In genomic region chr19:55454787-55455243, GRCh38 we compare ENCODE assay signal across 9 cellular contexts. TPM values are rescaled to one million over a fixed set of nuclear protein-coding genes. Genes with fewer than 3 reads are reported as not detected.
A peak's percentile ranks its signal among the peaks of the same experiment; 100 is the strongest.
DNase-seq lines count a peak whose midpoint lies in the region; ATAC-seq and TF ChIP-seq lines count a peak whose summit lies in the region.
"Had no signal": no experiment of that assay in that cellular context is flagged by ENCODE, and none has a peak within 500 bp of the region (broad histone marks: within the 10 kb centered on the region; RNA-seq: fewer than 3 reads in every experiment).

No MANE protein-coding gene starts in this region.

- H3K9me2 ChIP-seq in GM23248 (ENCODE audit: insufficient read depth): no peaks in the 10 kb centered on the region

- H3K4me3 ChIP-seq in GM23248 (no peak overlapping the region), adrenal gland (no peak overlapping the region)
- H3K4me3 ChIP-seq: thoracic aorta had no signal

- peak; percentile 44 for ATAC-seq in stimulated activated naive CD8-positive, alpha-beta T cell treated with anti-CD3 and anti-CD28 coated beads, Interleukin-15, Interleukin-2, amounts not matched to agents 100 U/mL and 50 U/mL, for 24 hours
- ATAC-seq in HG02763 (IDR thresholded peaks at IDR 0.05; ENCODE audit: unreplicated experiment) (no peak), HG02759 (IDR thresholded peaks at IDR 0.05; ENCODE audit: unreplicated experiment) (no peak)

- DNase-seq in AG08396 (ENCODE audit: low spot score) (peak; percentile 80), GM23248 (peak; percentile 70), RKO (ENCODE audit: low spot score) (peak; percentile 57), adrenal gland (peak in 2 of 7 donors; percentile 38 to 66), inferior parietal cortex (ENCODE audit: extremely low spot score) (peak; percentile 65)
- peak; percentile 64 for DNase-seq in stimulated activated naive CD8-positive, alpha-beta T cell treated with anti-CD3 and anti-CD28 coated beads, Interleukin-15, Interleukin-2, amounts not matched to agents 100 U/mL and 50 U/mL, for 24 hours

- H3K9me3 ChIP-seq in GM23248 (ENCODE audit: low read depth) (no peaks in the 10 kb centered on the region), adrenal gland (replicated peaks in 1 of 3) (no peaks in the 10 kb centered on the region)
- H3K9me3 ChIP-seq: thoracic aorta had no signal

- no peaks in the 10 kb centered on the region for H3K36me3 ChIP-seq in GM23248 (ENCODE audit: low read depth)
- no peaks in the 10 kb centered on the region for H3K36me3 ChIP-seq in adrenal gland (replicated peaks in 1 of 2)
- H3K36me3 ChIP-seq: thoracic aorta had no signal

- no peaks in the 10 kb centered on the region for H3K79me2 ChIP-seq in GM23248 (ENCODE audit: insufficient read depth)

- no peak overlapping the region for H2AFZ ChIP-seq in GM23248

- in situ Hi-C loops in GM23248 (cut with MboI): no loop called here

- no peak overlapping the region for H3K4me2 ChIP-seq in GM23248 (ENCODE audit: unreplicated experiment)

- WGBS in GM23248 (ENCODE audit: low coverage in 1 of 2, low lambda C conversion rate in 2 of 2, missing lambda C conversion rate in 2 of 2), 2 experiments: 53 to 72% methylated on average over 6 to 14 of the region's 14 CpGs
- 77 to 82% (median 79%) methylated on average over 10 to 14 of the region's 14 CpGs for WGBS in adrenal gland, 4 donors

- peak; percentile 24 to 57 (median 40) for TF ChIP-seq CTCF in adrenal gland (IDR thresholded peaks at IDR 0.05)

- peaks cover 2% of the 10 kb centered on the region; the same call in 1 of the 2 replicates for H3F3A ChIP-seq in GM23248 (ENCODE audit: insufficient read depth)

- no peak for TF ChIP-seq POLR2A in adrenal gland (IDR thresholded peaks at IDR 0.05)

- peaks cover 17% of the 10 kb centered on the region for H3K27me3 ChIP-seq in GM23248 (replicated peaks; ENCODE audit: insufficient read depth)
- H3K27me3 ChIP-seq in adrenal gland: peaks cover 15% of the 10 kb centered on the region

- intact Hi-C loops in adrenal gland (cut with DNase I): no loop called here

- no peak overlapping the region for H3K9ac ChIP-seq in GM23248

- no peaks in the 10 kb centered on the region; the same call in 1 of the 2 replicates for H4K20me1 ChIP-seq in GM23248 (ENCODE audit: insufficient read depth)

- no peak overlapping the region for H3K27ac ChIP-seq in GM23248
- no peak overlapping the region for H3K27ac ChIP-seq in adrenal gland
- H3K27ac ChIP-seq: thoracic aorta had no signal

- H3K4me1 ChIP-seq in GM23248 (ENCODE audit: insufficient read depth) (no peaks in the 10 kb centered on the region), adrenal gland (replicated peaks in 1 of 2) (peaks cover 11% of the 10 kb centered on the region in 2 donors)

RNA-seq across cellular contexts. Expression of gene ISOC2, which starts 6.6 kb away (rescaled TPM):
- total RNA-seq in GM23248 (2014; rRNA removed; shearing (Covaris generic)): 103 and 116 TPM in 2 replicates
- polyA plus RNA-seq in GM23248 (2016; fragmentation: Nextera tagmentation; extraction: Ambion mirVana) (34.0 and 35.3 TPM in 2 replicates), adrenal gland (100 to 1,000 TPM in 1 of 3 donors, 10 to 100 TPM in 2; 18.1 to 119 (median 75.0) TPM)
- total RNA-seq in adrenal gland: 100 to 1,000 TPM in 1 of 8 donors, 10 to 100 TPM in 7; 58.2 to 181 (median 80.8) TPM

RNA-seq across cellular contexts. Expression of gene C19orf85, which starts 9.7 kb away (rescaled TPM):
- not detected in 2 replicates for total RNA-seq in GM23248 (2014; rRNA removed; shearing (Covaris generic))
- polyA plus RNA-seq in GM23248 (2016; fragmentation: Nextera tagmentation; extraction: Ambion mirVana) (not detected in 2 replicates), adrenal gland (not detected)
- not detected for total RNA-seq in adrenal gland
- total RNA-seq: thoracic aorta had no signal

RNA-seq across cellular contexts. Expression of gene SHISA7, which starts 11.7 kb away (rescaled TPM):
- not detected in 2 replicates for total RNA-seq in GM23248 (2014; rRNA removed; shearing (Covaris generic))
- polyA plus RNA-seq in GM23248 (2016; fragmentation: Nextera tagmentation; extraction: Ambion mirVana) (not detected in 2 replicates), adrenal gland (1 to 10 TPM in 2 of 3 donors, under 1 TPM in 1; 0.47 to 1.3 (median 1.1) TPM)
- under 1 TPM in 4 of 8 donors, not detected in 4; 0.08 to 0.49 (median 0.31) TPM for total RNA-seq in adrenal gland
- total RNA-seq: thoracic aorta had no signal

RNA-seq across cellular contexts. Expression of gene ZNF628, which starts 21.6 kb away (rescaled TPM):
- total RNA-seq in GM23248 (2014; rRNA removed; shearing (Covaris generic)): 1.7 and 4.3 TPM in 2 replicates
- polyA plus RNA-seq in GM23248 (2016; fragmentation: Nextera tagmentation; extraction: Ambion mirVana) (1.1 TPM in 2 replicates), adrenal gland (10 to 100 TPM in 1 of 3 donors, 1 to 10 TPM in 1, under 1 TPM in 1; 0.04 to 17.5 (median 3.7) TPM)
- total RNA-seq in adrenal gland: 10 to 100 TPM in 3 of 8 donors, 1 to 10 TPM in 5; 5.4 to 27.9 (median 9.2) TPM

RNA-seq across cellular contexts. Expression of gene NAT14, which starts 30.2 kb away (rescaled TPM):
- total RNA-seq in GM23248 (2014; rRNA removed; shearing (Covaris generic)): 13.4 and 13.9 TPM in 2 replicates
- polyA plus RNA-seq in GM23248 (2016; fragmentation: Nextera tagmentation; extraction: Ambion mirVana): 11.1 and 12.0 TPM in 2 replicates
- 10 to 100 TPM in 5 of 8 donors, 1 to 10 TPM in 3; 4.9 to 35.3 (median 17.9) TPM for total RNA-seq in adrenal gland
- 100 to 1,000 TPM in 1 of 3 donors, 10 to 100 TPM in 1, 1 to 10 TPM in 1; 6.2 to 108 (median 53.8) TPM for polyA plus RNA-seq in adrenal gland
